ENCODE assay signal across 17 cellular contexts in genomic region chr9:129264388-129264787, GRCh38.
"Had no signal": no experiment of that assay in that cellular context is flagged by ENCODE, and none has a peak within 500 bp of the region (broad histone marks: within the 10 kb centered on the region; RNA-seq: fewer than 3 reads in every experiment).

No MANE protein-coding gene starts in this region.

- H3K27ac Mint-ChIP-seq: mesothelial cell of epicardium, natural killer cell had no signal

- H3K36me3 ChIP-seq: heart right ventricle, spleen, stomach, thoracic aorta, transverse colon had no signal

- H3K9me3 Mint-ChIP-seq: mesothelial cell of epicardium, natural killer cell had no signal

- H3K4me1 ChIP-seq: transverse colon had no signal

- H3K36me3 Mint-ChIP-seq: mesothelial cell of epicardium, natural killer cell had no signal

- DNase-seq: effector CD8-positive, alpha-beta T cell; heart right ventricle; hypothalamus; kidney glomerular epithelial cell; natural killer cell; stimulated activated CD4-positive, alpha-beta T cell treated with anti-CD3 and anti-CD28 coated beads, Interleukin-15, amount 100 ng/mL, for 24 hours; stimulated activated CD4-positive, alpha-beta T cell treated with anti-CD3 and anti-CD28 coated beads, Interleukin-1b, Interleukin-23, amount 100 ng/mL, for 48 hours; stimulated activated CD4-positive, alpha-beta T cell treated with anti-CD3 and anti-CD28 coated beads, Interleukin-4, amount 100 ng/mL, for 24 hours; stimulated activated naive CD4-positive, alpha-beta T cell; stomach; substantia nigra; transverse colon had no signal

- H3K4me3 Mint-ChIP-seq: mesothelial cell of epicardium, natural killer cell, neural crest cell had no signal

- H3K9me3 ChIP-seq: heart right ventricle, spleen, stomach, thoracic aorta, transverse colon had no signal

- H3K27ac ChIP-seq: coronary artery, heart right ventricle, spleen, stomach, thoracic aorta, transverse colon had no signal

- H3K4me3 ChIP-seq: coronary artery, heart right ventricle, spleen, stomach, thoracic aorta, transverse colon had no signal
